17 cellular contexts compared by ENCODE assay signal in genomic region chr5:99674086-99674485, GRCh38.
DNase-seq lines count a peak whose midpoint lies in the region; ATAC-seq and TF ChIP-seq lines count a peak whose summit lies in the region.
"Had no signal": no experiment of that assay in that cellular context is flagged by ENCODE, and none has a peak within 500 bp of the region (broad histone marks: within the 10 kb centered on the region; RNA-seq: fewer than 3 reads in every experiment).

No MANE protein-coding gene starts in this region.

- H3K36me3 ChIP-seq in WERI-Rb-1 = no peaks in the 10 kb centered on the region

- DNase-seq in DMS 273 (lab: John Stamatoyannopoulos, UW; ENCODE audit: unreplicated experiment) = peak; percentile 52
- peak; percentile 35 for DNase-seq in NCI-H524 treated with DMSO at 0.1 percent for 48 hours (lab: John Stamatoyannopoulos, UW)
- peak; percentile 81 for DNase-seq in WERI-Rb-1
- no peak for DNase-seq in HPDE6-E6E7 (ENCODE audit: extremely low spot score)
- no peak for DNase-seq in NCI-H2081 (lab: John Stamatoyannopoulos, UW)
- DNase-seq: AML-193; Caco-2; CD4-positive, alpha-beta T cell; DMS153; DMS79; GDM1; H9; KG1 had no signal

- no peaks in the 10 kb centered on the region for H3K27me3 ChIP-seq in WERI-Rb-1 (ENCODE audit: insufficient read depth, low read depth, severe bottlenecking)

- ATAC-seq in HG02852 (IDR thresholded peaks at IDR 0.05; ENCODE audit: unreplicated experiment) (no peak), GM18873 (IDR thresholded peaks at IDR 0.05; ENCODE audit: low FRiP score, unreplicated experiment) (no peak)
- ATAC-seq: A549 had no signal

- TF ChIP-seq CTCF in WERI-Rb-1 (IDR thresholded peaks at IDR 0.05; ENCODE audit: low read depth, low read length) = no peak

- peak overlapping the region; percentile 66 for H3K27ac ChIP-seq in WERI-Rb-1
- H3K27ac ChIP-seq: A549, C4-2B had no signal

- H3K4me3 ChIP-seq in WERI-Rb-1 (ENCODE audit: low read depth, low read length) = no peak overlapping the region
- H3K4me3 ChIP-seq: A549 had no signal

- H3K9me3 ChIP-seq in WERI-Rb-1 (ENCODE audit: severe bottlenecking) = no peaks in the 10 kb centered on the region
- H3K9me3 ChIP-seq: A549, Caco-2 had no signal

Comparison
In these comparisons a context has a peak if more than half of its experiments do, and no peak if none do; other contexts are left out.
1. DNase-seq: peak in DMS 273 (single experiment), NCI-H524 treated with DMSO at 0.1 percent for 48 hours (single experiment) and WERI-Rb-1 (single experiment); none in HPDE6-E6E7 (single experiment) and NCI-H2081 (0 of 2).